ENCODE assay signal across 23 cellular contexts in genomic region chr10:123798856-123799255, GRCh38.
"Had no signal": no experiment of that assay in that cellular context is flagged by ENCODE, and none has a peak within 500 bp of the region (broad histone marks: within the 10 kb centered on the region; RNA-seq: fewer than 3 reads in every experiment).

No MANE protein-coding gene starts in this region.

- H3K4me1 Mint-ChIP-seq: activated CD4-positive, alpha-beta memory T cell treated with anti-CD3 and anti-CD28 coated beads, Interleukin-2, amount 10 ng/mL, durations not matched to agents 7 days and 5 days; activated CD4-positive, alpha-beta T cell treated with anti-CD3 and anti-CD28 coated beads for 36 hours; T-cell had no signal

- DNase-seq: activated CD4-positive, alpha-beta memory T cell treated with anti-CD3 and anti-CD28 coated beads, Interleukin-2, amount 10 ng/mL, durations not matched to agents 7 days and 5 days; activated CD4-positive, alpha-beta T cell treated with anti-CD3 and anti-CD28 coated beads for 36 hours; activated CD4-positive, alpha-beta T cell treated with anti-CD3 and anti-CD28 coated beads, Interleukin-2, amount 50 U/mL, for 1 hour; activated naive CD4-positive, alpha-beta T cell treated with anti-CD3 and anti-CD28 coated beads, Interleukin-2, amount 50 U/mL, for 16 hours; activated T-cell treated with anti-CD3 and anti-CD28 coated beads, Interleukin-2, amount 50 U/mL, for 72 hours; aorta; body of pancreas; central memory CD4-positive, alpha-beta T cell; KBM-7; NCI-H1048; NCI-H146; NCI-H187 treated with DMSO at 0.1 percent for 48 hours; NCI-H2081 treated with DMSO at 0.1 percent for 48 hours; NCI-H446 treated with DMSO at 0.1 percent for 48 hours; NCI-H526 treated with DMSO at 0.1 percent for 48 hours; NCI-H82; T-cell; T-helper 2 cell; T1000; WERI-Rb-1 had no signal

- H3K27me3 ChIP-seq: body of pancreas had no signal

- H3K27ac ChIP-seq: body of pancreas, SK-N-MC, WERI-Rb-1 had no signal

- H3K4me3 ChIP-seq: body of pancreas, SK-N-MC had no signal

- H3K27ac Mint-ChIP-seq: activated CD4-positive, alpha-beta memory T cell treated with anti-CD3 and anti-CD28 coated beads, Interleukin-2, amount 10 ng/mL, durations not matched to agents 7 days and 5 days; activated CD4-positive, alpha-beta T cell treated with anti-CD3 and anti-CD28 coated beads for 36 hours; activated T-cell treated with anti-CD3 and anti-CD28 coated beads, Interleukin-2, amount 50 U/mL, for 72 hours; T-cell had no signal

- H3K9me3 Mint-ChIP-seq: activated CD4-positive, alpha-beta memory T cell treated with anti-CD3 and anti-CD28 coated beads, Interleukin-2, amount 10 ng/mL, durations not matched to agents 7 days and 5 days; activated T-cell treated with anti-CD3 and anti-CD28 coated beads, Interleukin-2, amount 50 U/mL, for 72 hours; T-cell had no signal

- H3K4me3 Mint-ChIP-seq: activated CD4-positive, alpha-beta memory T cell treated with anti-CD3 and anti-CD28 coated beads, Interleukin-2, amount 10 ng/mL, durations not matched to agents 7 days and 5 days; activated CD4-positive, alpha-beta T cell treated with anti-CD3 and anti-CD28 coated beads for 36 hours; activated T-cell treated with anti-CD3 and anti-CD28 coated beads, Interleukin-2, amount 50 U/mL, for 72 hours; T-cell had no signal

- H3K9me3 ChIP-seq: body of pancreas had no signal

- ATAC-seq: activated CD4-positive, alpha-beta T cell treated with anti-CD3 and anti-CD28 coated beads for 36 hours; activated T-cell treated with anti-CD3 and anti-CD28 coated beads, Interleukin-2, amount 50 U/mL, for 72 hours; body of pancreas; T-cell had no signal

- H3K4me1 ChIP-seq: body of pancreas had no signal

- H3K36me3 ChIP-seq: WERI-Rb-1 had no signal

- FAIRE-seq: bronchial epithelial cell, TTC549 had no signal

- H3K36me3 Mint-ChIP-seq: T-cell had no signal
